8 cellular contexts compared by ENCODE assay signal in the genomic region with DNA sequence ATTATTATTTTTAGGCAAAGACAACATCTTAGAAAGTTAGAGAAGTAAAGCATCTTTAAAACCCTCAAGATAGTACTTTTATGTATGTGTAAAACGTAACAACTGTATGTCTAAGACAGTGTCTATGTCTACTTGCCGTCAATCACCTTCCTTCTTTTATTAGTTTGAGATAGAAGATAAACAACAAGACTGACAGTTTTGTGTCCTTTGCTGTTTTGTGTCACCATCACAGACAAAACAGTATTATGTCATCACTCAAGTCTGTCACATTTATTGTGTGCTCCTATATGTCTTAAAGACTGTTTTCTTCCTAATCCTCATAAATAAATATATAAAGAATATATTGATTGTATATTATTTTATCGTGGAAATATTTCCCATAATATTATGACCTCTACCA.
"Had no signal": no experiment of that assay in that cellular context is flagged by ENCODE, and none has a peak within 500 bp of the region (broad histone marks: within the 10 kb centered on the region; RNA-seq: fewer than 3 reads in every experiment).

No MANE protein-coding gene starts in this region.

- FAIRE-seq: G401.6, GM12878, GM12891, GM12892, GM18507, GM19239 had no signal

- ATAC-seq: GM12878 had no signal

- DNase-seq: GDM1, GF-D8 had no signal

- H3K4me3 ChIP-seq: GM12878 had no signal
